In genomic region chr6:155110721-155111120, GRCh38 we compare ENCODE assay signal across 17 cellular contexts.
DNase-seq lines count a peak whose midpoint lies in the region; ATAC-seq and TF ChIP-seq lines count a peak whose summit lies in the region.
"Had no signal": no experiment of that assay in that cellular context is flagged by ENCODE, and none has a peak within 500 bp of the region (broad histone marks: within the 10 kb centered on the region; RNA-seq: fewer than 3 reads in every experiment).

No MANE protein-coding gene starts in this region.

- 72% methylated on average over 2 of the region's 2 CpGs for WGBS in right cardiac atrium

- no TSS peak for BruUV-seq in PC-3 (replicated peaks; lab: Mats Ljungman, UMichigan)

- H3K4me2 ChIP-seq in neural progenitor cell (no peak overlapping the region), PC-3 (ENCODE audit: low read length) (no peak overlapping the region)
- H3K4me2 ChIP-seq: BLaER1 had no signal

- H3K4me3 Mint-ChIP-seq in activated T-helper 1 cell treated with anti-CD3 and anti-CD28 coated beads, Interleukin-12 subunit alpha, Interleukin-12 subunit beta, Interleukin-2, Interleukin-4 antibody, amounts not matched to agents 30 ng/mL and 10 ng/mL and 1 ng/mL, durations not matched to agents 14 hours and 24 hours and 36 hours = no peak overlapping the region
- H3K4me3 Mint-ChIP-seq in neural progenitor cell (no peak overlapping the region), type B pancreatic cell (no peak overlapping the region)
- H3K4me3 Mint-ChIP-seq: CD14-positive monocyte; CD4-positive, alpha-beta memory T cell; HFFc6 had no signal

- H3K27ac ChIP-seq in right cardiac atrium (ENCODE audit: low read length) (no peak overlapping the region), neural progenitor cell (no peak overlapping the region), PC-3 (ENCODE audit: low read length) (no peak overlapping the region)
- H3K27ac ChIP-seq: BLaER1 had no signal

- H3K36me3 ChIP-seq in neural progenitor cell = no peaks in the 10 kb centered on the region
- H3K36me3 ChIP-seq in PC-3 (ENCODE audit: low read depth, low read length) = no peaks in the 10 kb centered on the region
- H3K36me3 ChIP-seq: BLaER1 had no signal

- DNase-seq in right cardiac atrium = no peak
- no peak for DNase-seq in cardiac septum (ENCODE audit: low spot score)
- no peak for DNase-seq in activated T-helper 1 cell treated with anti-CD3 and anti-CD28 coated beads, Interleukin-12 subunit alpha, Interleukin-12 subunit beta, Interleukin-2, Interleukin-4 antibody, amounts not matched to agents 30 ng/mL and 10 ng/mL and 1 ng/mL, durations not matched to agents 14 hours and 24 hours and 36 hours (ENCODE audit: low spot score)
- no peak for DNase-seq in neural progenitor cell (ENCODE audit: low spot score)
- no peak for DNase-seq in type B pancreatic cell (ENCODE audit: extremely low spot score, unreplicated experiment)
- DNase-seq in PC-3 = no peak
- DNase-seq in T1000 (lab: John Stamatoyannopoulos, UW) = no peak
- DNase-seq in NCI-H2107 (lab: John Stamatoyannopoulos, UW) = no peak
- DNase-seq: 8988T; CD4-positive, alpha-beta memory T cell; DMS153; DMS79 treated with DMSO at 0.1 percent for 48 hours; GF-D8; HFFc6 had no signal

- H3K9ac ChIP-seq in neural progenitor cell (no peak overlapping the region), PC-3 (ENCODE audit: low read length) (no peak overlapping the region)
- H3K9ac ChIP-seq: BLaER1 had no signal

- no peaks in the 10 kb centered on the region for H3K4me1 ChIP-seq in right cardiac atrium (ENCODE audit: control insufficient read depth, insufficient read depth, low read length)
- H3K4me1 ChIP-seq in neural progenitor cell = peaks cover 8% of the 10 kb centered on the region
- H3K4me1 ChIP-seq in PC-3 (ENCODE audit: insufficient read depth, low read length) = no peaks in the 10 kb centered on the region

- peaks cover 69% of the 10 kb centered on the region for H3K4me1 Mint-ChIP-seq in activated T-helper 1 cell treated with anti-CD3 and anti-CD28 coated beads, Interleukin-12 subunit alpha, Interleukin-12 subunit beta, Interleukin-2, Interleukin-4 antibody, amounts not matched to agents 30 ng/mL and 10 ng/mL and 1 ng/mL, durations not matched to agents 14 hours and 24 hours and 36 hours (ENCODE audit: low read depth)
- H3K4me1 Mint-ChIP-seq in neural progenitor cell (peaks cover 62% of the 10 kb centered on the region), type B pancreatic cell (ENCODE audit: unreplicated experiment) (peaks cover 33% of the 10 kb centered on the region)

- ATAC-seq in right cardiac atrium (peak; percentile 65 to 80), PC-3 (no peak)
- ATAC-seq: HCT116 had no signal

- no peaks in the 10 kb centered on the region for H3K9me3 Mint-ChIP-seq in activated T-helper 1 cell treated with anti-CD3 and anti-CD28 coated beads, Interleukin-12 subunit alpha, Interleukin-12 subunit beta, Interleukin-2, Interleukin-4 antibody, amounts not matched to agents 30 ng/mL and 10 ng/mL and 1 ng/mL, durations not matched to agents 14 hours and 24 hours and 36 hours
- H3K9me3 Mint-ChIP-seq in neural progenitor cell (no peaks in the 10 kb centered on the region), type B pancreatic cell (no peaks in the 10 kb centered on the region)
- H3K9me3 Mint-ChIP-seq: CD4-positive, alpha-beta memory T cell; HFFc6 had no signal

- no peak overlapping the region for H2AFZ ChIP-seq in neural progenitor cell (replicated peaks)
- H2AFZ ChIP-seq in PC-3 (ENCODE audit: low read length) = no peak overlapping the region

- intact Hi-C loops in right cardiac atrium (cut with DNase I) = no loop called here
- intact Hi-C loops in cardiac septum (cut with DNase I) = no loop called here
- intact Hi-C loops in activated T-helper 1 cell treated with anti-CD3 and anti-CD28 coated beads, Interleukin-12 subunit alpha, Interleukin-12 subunit beta, Interleukin-2, Interleukin-4 antibody, amounts not matched to agents 30 ng/mL and 10 ng/mL and 1 ng/mL, durations not matched to agents 14 hours and 24 hours and 36 hours (cut with micrococcal nuclease) = no loop called here
- intact Hi-C loops in PC-3 (cut with micrococcal nuclease) = no loop called here

- no peak overlapping the region for H3K4me3 ChIP-seq in right cardiac atrium (ENCODE audit: low read length)
- H3K4me3 ChIP-seq in neural progenitor cell = no peak overlapping the region
- H3K4me3 ChIP-seq in PC-3 (ENCODE audit: low read length) = no peak overlapping the region
- H3K4me3 ChIP-seq: BLaER1 had no signal

- TF ChIP-seq CTCF in neural progenitor cell (IDR thresholded peaks at IDR 0.05) (no peak), type B pancreatic cell (conservative IDR thresholded peaks at IDR 0.05) (no peak), PC-3 (conservative IDR thresholded peaks at IDR 0.05; ENCODE audit: low read depth, low read length) (no peak)

- peaks cover 40% of the 10 kb centered on the region for H3K36me3 Mint-ChIP-seq in activated T-helper 1 cell treated with anti-CD3 and anti-CD28 coated beads, Interleukin-12 subunit alpha, Interleukin-12 subunit beta, Interleukin-2, Interleukin-4 antibody, amounts not matched to agents 30 ng/mL and 10 ng/mL and 1 ng/mL, durations not matched to agents 14 hours and 24 hours and 36 hours (ENCODE audit: low read depth)
- H3K36me3 Mint-ChIP-seq in neural progenitor cell = no peaks in the 10 kb centered on the region
- H3K36me3 Mint-ChIP-seq in type B pancreatic cell = no peaks in the 10 kb centered on the region
- H3K36me3 Mint-ChIP-seq: CD14-positive monocyte; CD4-positive, alpha-beta memory T cell had no signal

- H3K9me2 ChIP-seq in PC-3 (replicated peaks; ENCODE audit: low read length) = no peaks in the 10 kb centered on the region

- CTCF ChIA-PET in PC-3 (lab: Charles Lee) = no interaction called here

- peaks cover 2% of the 10 kb centered on the region for H3K27me3 Mint-ChIP-seq in activated T-helper 1 cell treated with anti-CD3 and anti-CD28 coated beads, Interleukin-12 subunit alpha, Interleukin-12 subunit beta, Interleukin-2, Interleukin-4 antibody, amounts not matched to agents 30 ng/mL and 10 ng/mL and 1 ng/mL, durations not matched to agents 14 hours and 24 hours and 36 hours (ENCODE audit: insufficient read depth)
- H3K27me3 Mint-ChIP-seq in neural progenitor cell (ENCODE audit: insufficient read depth, low read depth) = peaks cover 13% of the 10 kb centered on the region
- no peaks in the 10 kb centered on the region for H3K27me3 Mint-ChIP-seq in type B pancreatic cell

- H3K9me3 ChIP-seq in right cardiac atrium (ENCODE audit: control insufficient read depth, low read length) (no peaks in the 10 kb centered on the region), neural progenitor cell (ENCODE audit: low read depth) (no peaks in the 10 kb centered on the region), PC-3 (ENCODE audit: low read length) (no peaks in the 10 kb centered on the region)
- H3K9me3 ChIP-seq: BLaER1 had no signal

- H3K27ac Mint-ChIP-seq in activated T-helper 1 cell treated with anti-CD3 and anti-CD28 coated beads, Interleukin-12 subunit alpha, Interleukin-12 subunit beta, Interleukin-2, Interleukin-4 antibody, amounts not matched to agents 30 ng/mL and 10 ng/mL and 1 ng/mL, durations not matched to agents 14 hours and 24 hours and 36 hours = peak overlapping the region; percentile 22
- H3K27ac Mint-ChIP-seq in neural progenitor cell (peak overlapping the region; percentile 27), type B pancreatic cell (peak overlapping the region; percentile 42)
- H3K27ac Mint-ChIP-seq: CD14-positive monocyte, HFFc6 had no signal

- POLR2A ChIA-PET in PC-3 (lab: Charles Lee; ENCODE audit: unreplicated experiment) = no interaction called here

- H3K79me2 ChIP-seq in neural progenitor cell (ENCODE audit: low read depth) (no peaks in the 10 kb centered on the region), PC-3 (ENCODE audit: low read length) (no peaks in the 10 kb centered on the region)

- H4K20me1 ChIP-seq in neural progenitor cell (ENCODE audit: low read depth) (no peaks in the 10 kb centered on the region), PC-3 (ENCODE audit: low read length) (no peaks in the 10 kb centered on the region)
- H4K20me1 ChIP-seq: BLaER1 had no signal

- peaks cover 8% of the 10 kb centered on the region for H3F3A ChIP-seq in neural progenitor cell (ENCODE audit: low read depth)
- no peaks in the 10 kb centered on the region for H3F3A ChIP-seq in PC-3 (ENCODE audit: low read length, unreplicated experiment)

- H3K27me3 ChIP-seq in right cardiac atrium (ENCODE audit: control insufficient read depth, insufficient read depth) (no peaks in the 10 kb centered on the region), neural progenitor cell (no peaks in the 10 kb centered on the region), PC-3 (ENCODE audit: low read length) (no peaks in the 10 kb centered on the region)
- H3K27me3 ChIP-seq: BLaER1 had no signal
